Comparison of ENCODE assay signal across 20 cellular contexts in the genomic region with DNA sequence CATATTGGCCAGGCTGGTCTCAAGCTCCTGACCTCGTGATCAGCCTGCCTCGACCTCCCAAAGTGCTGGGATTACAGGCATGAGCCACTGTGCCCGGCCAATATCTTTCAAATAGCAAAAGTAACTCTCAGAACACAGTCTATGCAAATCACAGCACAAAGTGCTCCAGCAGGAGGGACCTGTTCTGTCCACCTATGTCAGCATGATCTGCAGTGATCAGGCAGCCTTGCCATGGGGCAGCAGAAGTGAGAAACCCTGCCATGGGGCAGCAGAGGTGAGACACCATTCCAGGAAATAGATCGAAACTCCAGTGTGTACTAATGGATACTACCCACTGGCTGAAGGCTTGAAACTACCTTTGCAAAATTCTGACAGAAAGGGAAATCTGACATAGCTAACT.
DNase-seq lines count a peak whose midpoint lies in the region; ATAC-seq and TF ChIP-seq lines count a peak whose summit lies in the region.
"Had no signal": no experiment of that assay in that cellular context is flagged by ENCODE, and none has a peak within 500 bp of the region (broad histone marks: within the 10 kb centered on the region; RNA-seq: fewer than 3 reads in every experiment).

No MANE protein-coding gene starts in this region.

- no peaks in the 10 kb centered on the region for H3K79me2 ChIP-seq in PC-9 (ENCODE audit: low read depth)

- 40% methylated on average over 4 of the region's 4 CpGs for WGBS in right lobe of liver (ENCODE audit: insufficient coverage, low coverage, low lambda C conversion rate, missing lambda C conversion rate)

- peaks cover 20% of the 10 kb centered on the region for H3K36me3 Mint-ChIP-seq in Calu3 (ENCODE audit: insufficient read depth, unreplicated experiment)
- H3K36me3 Mint-ChIP-seq: CD14-positive monocyte; CD4-positive, alpha-beta memory T cell had no signal

- TF ChIP-seq CTCF in Calu3 (IDR thresholded peaks at IDR 0.05; ENCODE audit: unreplicated experiment) (no peak), PC-9 (conservative IDR thresholded peaks at IDR 0.05) (no peak), epithelial cell of esophagus (IDR thresholded peaks at IDR 0.05; ENCODE audit: insufficient read depth, low read depth, low read length, missing control alignments) (no peak), right lobe of liver (IDR thresholded peaks at IDR 0.05) (no peak)

- ATAC-seq in right lobe of liver = peak; percentile 50 to 65 (median 53)
- ATAC-seq in GM21528 (IDR thresholded peaks at IDR 0.05; ENCODE audit: low FRiP score, unreplicated experiment) = no peak
- ATAC-seq: GM12878, GM23338, K562 had no signal

- H3K27me3 ChIP-seq in PC-9 (ENCODE audit: insufficient read depth, low read depth) = no peaks in the 10 kb centered on the region
- H3K27me3 ChIP-seq in right lobe of liver = no peaks in the 10 kb centered on the region
- H3K27me3 ChIP-seq in SJCRH30 = no peaks in the 10 kb centered on the region; the same call in 1 of the 2 replicates
- H3K27me3 ChIP-seq: BLaER1 had no signal

- no peak overlapping the region for H3K27ac ChIP-seq in PC-9
- H3K27ac ChIP-seq in right lobe of liver = peak overlapping the region in 2 of 3 donors; percentile 42 to 53
- no peak overlapping the region for H3K27ac ChIP-seq in SJCRH30
- H3K27ac ChIP-seq: BLaER1, HL-60 had no signal

- POLR2A ChIA-PET in PC-9 (lab: Charles Lee; ENCODE audit: unreplicated experiment) = no interaction called here

- CTCF ChIA-PET in Calu3 (lab: Charles Lee) (interaction anchor here (0.6 kb wide), 1 partner anchor 19 kb away, joined by 5 read pairs; no protein-coding TSS in a partner anchor), PC-9 (lab: Charles Lee) (interaction anchor here (0.8 kb wide), 1 partner anchor 50 kb away, joined by 3 read pairs; no protein-coding TSS in a partner anchor)

- H2AFZ ChIP-seq in PC-9 = no peak overlapping the region
- H2AFZ ChIP-seq: GM23338 had no signal

- H3K4me3 ChIP-seq in PC-9 (no peak overlapping the region), epithelial cell of esophagus (ENCODE audit: low read length) (no peak overlapping the region), right lobe of liver (no peak overlapping the region), SJCRH30 (no peak overlapping the region)
- H3K4me3 ChIP-seq: BLaER1, GM12878, GM23338, K562 had no signal

- no peak overlapping the region for H3K4me3 Mint-ChIP-seq in Calu3 (ENCODE audit: low read depth, unreplicated experiment)
- H3K4me3 Mint-ChIP-seq: CD14-positive monocyte; CD4-positive, alpha-beta memory T cell; GM23338 had no signal

- no peak for TF ChIP-seq POLR2A in right lobe of liver (IDR thresholded peaks at IDR 0.05)

- no TSS peak for BruUV-seq in Calu3 (replicated peaks; lab: Mats Ljungman, UMichigan)
- BruUV-seq in PC-9 (replicated peaks; lab: Mats Ljungman, UMichigan) = no TSS peak

- peak; percentile 40 for DNase-seq in Calu3
- DNase-seq in PC-9 = peak; percentile 43 to 70
- DNase-seq in epithelial cell of esophagus (ENCODE audit: low read depth) = peak; percentile 30
- DNase-seq in right lobe of liver = peak in 2 of 3 donors; percentile 58 to 59
- DNase-seq in SJCRH30 = no peak
- no peak for DNase-seq in AG08395 (ENCODE audit: low spot score)
- DNase-seq in NCI-H446 treated with DMSO at 0.1 percent for 48 hours (lab: John Stamatoyannopoulos, UW) = no peak
- DNase-seq: CD4-positive, alpha-beta memory T cell; DMS53; DND-41; EL; HCEC 1CT; IMR-90 had no signal

- no peaks in the 10 kb centered on the region for H4K20me1 ChIP-seq in PC-9 (ENCODE audit: insufficient read depth)
- H4K20me1 ChIP-seq: BLaER1 had no signal

- H3F3A ChIP-seq in PC-9 (ENCODE audit: insufficient read depth, low read depth) = peaks cover 69% of the 10 kb centered on the region

- no peak overlapping the region for H3K27ac Mint-ChIP-seq in Calu3 (ENCODE audit: unreplicated experiment)
- H3K27ac Mint-ChIP-seq: CD14-positive monocyte; CD4-positive, alpha-beta memory T cell; GM23338 had no signal

- peaks cover 16% of the 10 kb centered on the region for H3K9me3 ChIP-seq in PC-9 (ENCODE audit: insufficient read depth, low read depth)
- no peaks in the 10 kb centered on the region for H3K9me3 ChIP-seq in right lobe of liver
- H3K9me3 ChIP-seq in SJCRH30 (replicated peaks) = peaks cover 5% of the 10 kb centered on the region; the same call in 1 of the 2 replicates

- peaks cover 38% of the 10 kb centered on the region for H3K4me1 Mint-ChIP-seq in Calu3 (ENCODE audit: low read depth, unreplicated experiment)

- H3K9me2 ChIP-seq in PC-9 (ENCODE audit: insufficient read depth) = no peaks in the 10 kb centered on the region

- H3K4me1 ChIP-seq in PC-9 (replicated peaks; ENCODE audit: insufficient read depth) = peaks cover 79% of the 10 kb centered on the region
- H3K4me1 ChIP-seq in right lobe of liver = peaks cover 0 to 32% (median 3%) of the 10 kb centered on the region in 4 donors
- H3K4me1 ChIP-seq in SJCRH30 = no peaks in the 10 kb centered on the region

- H3K36me3 ChIP-seq in PC-9 (ENCODE audit: low read depth) (0 out of 2 replicates have a peak, but pooled peaks cover 3% of the 10 kb centered on the region), right lobe of liver (no peaks in the 10 kb centered on the region), SJCRH30 (no peaks in the 10 kb centered on the region)
- H3K36me3 ChIP-seq: BLaER1 had no signal

- H3K27me3 Mint-ChIP-seq in Calu3 (ENCODE audit: unreplicated experiment) = no peaks in the 10 kb centered on the region

- intact Hi-C loops in Calu3 (cut with micrococcal nuclease; ENCODE audit: unreplicated experiment) = no loop called here
- intact Hi-C loops in PC-9 (cut with micrococcal nuclease; ENCODE audit: unreplicated experiment) = no loop called here
- intact Hi-C loops in right lobe of liver (cut with DNase I) = no loop called here

- H3K4me2 ChIP-seq in PC-9 = 0 out of 2 replicates have a peak overlapping the region, but pooled peaks have one; percentile 6
- H3K4me2 ChIP-seq: BLaER1, GM23338 had no signal

- H3K9me3 Mint-ChIP-seq in Calu3 (ENCODE audit: low read depth, unreplicated experiment) = no peaks in the 10 kb centered on the region

Comparison
In these comparisons a context has a peak if more than half of its experiments do, and no peak if none do; other contexts are left out.
1. DNase-seq: peak in Calu3 (single experiment), PC-9 (2 of 2), epithelial cell of esophagus (single experiment) and right lobe of liver (2 of 3); none in SJCRH30 (0 of 2), AG08395 (single experiment) and NCI-H446 treated with DMSO at 0.1 percent for 48 hours (single experiment).
2. H3K27ac ChIP-seq: peak in right lobe of liver (2 of 3); none in PC-9 (single experiment) and SJCRH30 (single experiment).